8 cellular contexts compared by ENCODE assay signal in the genomic region with DNA sequence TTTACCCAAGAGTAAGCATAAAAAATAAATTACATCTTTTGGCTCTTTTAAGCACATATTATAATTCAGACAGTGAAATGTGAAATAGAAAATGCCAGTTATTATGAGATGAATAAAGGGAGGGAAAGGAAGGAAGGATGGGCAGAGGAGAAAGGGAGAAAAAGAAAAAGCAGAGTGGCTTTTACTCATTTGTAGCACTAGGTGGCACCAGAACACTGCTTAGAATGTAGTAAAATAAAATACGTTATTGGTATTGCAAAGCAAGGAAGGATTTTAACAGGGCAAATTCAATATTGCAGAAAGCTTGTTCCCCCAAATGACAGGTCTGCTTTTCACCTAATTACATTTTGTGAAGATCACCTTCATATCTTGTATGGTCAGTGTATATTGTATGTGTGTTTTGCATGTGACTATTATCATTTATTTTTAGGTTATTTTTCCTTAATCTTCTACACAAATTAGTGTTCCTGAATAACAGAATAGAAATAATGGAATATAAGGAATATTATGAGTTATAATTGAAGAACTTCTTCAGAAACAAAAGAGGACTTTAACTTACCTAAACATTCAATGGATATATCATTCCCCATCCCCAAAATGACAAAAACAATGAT. TPM values are rescaled to one million over a fixed set of nuclear protein-coding genes. Genes with fewer than 3 reads are reported as not detected.
DNase-seq lines count a peak whose midpoint lies in the region; ATAC-seq and TF ChIP-seq lines count a peak whose summit lies in the region.

No MANE protein-coding gene starts in this region.

- H3K4me3 ChIP-seq in DND-41 (ENCODE audit: low read depth in 1 of 2, low read length in 2 of 2) (no peak overlapping the region), fibroblast of mammary gland (ENCODE audit: control insufficient read depth, low read depth, low read length) (no peak overlapping the region), stomach (no peak overlapping the region)

- H3K36me3 Mint-ChIP-seq in stimulated activated memory B cell treated with anti-CD40 and anti-IgM and Interleukin-4, amounts not matched to agents 10 μg/mL and 1 μg/mL and 100 μg/mL, for 72 hours, result no peaks in the 10 kb centered on the region

- TF ChIP-seq CTCF in DND-41 (IDR thresholded peaks at IDR 0.05; ENCODE audit: borderline replicate concordance, extremely low read depth, low read length, poor library complexity, severe bottlenecking), result peak; percentile 90
- peak; percentile 87 for TF ChIP-seq CTCF in fibroblast of mammary gland (conservative IDR thresholded peaks at IDR 0.05; ENCODE audit: control insufficient read depth, insufficient read depth, low read depth, low read length)
- TF ChIP-seq CTCF in stomach (IDR thresholded peaks at IDR 0.05), result peak in 5 of 7 experiments; percentile 56 to 83 (median 76)

- peaks cover 21% of the 10 kb centered on the region for H3K27me3 Mint-ChIP-seq in stimulated activated memory B cell treated with anti-CD40 and anti-IgM and Interleukin-4, amounts not matched to agents 10 μg/mL and 1 μg/mL and 100 μg/mL, for 72 hours

- no peaks in the 10 kb centered on the region for H4K20me1 ChIP-seq in DND-41 (ENCODE audit: insufficient read depth, low read length)

- no peak overlapping the region for H3K4me3 Mint-ChIP-seq in stimulated activated memory B cell treated with anti-CD40 and anti-IgM and Interleukin-4, amounts not matched to agents 10 μg/mL and 1 μg/mL and 100 μg/mL, for 72 hours

- H3K4me1 Mint-ChIP-seq in stimulated activated memory B cell treated with anti-CD40 and anti-IgM and Interleukin-4, amounts not matched to agents 10 μg/mL and 1 μg/mL and 100 μg/mL, for 72 hours, result peaks cover 7% of the 10 kb centered on the region

- H3K4me1 ChIP-seq in DND-41 (ENCODE audit: insufficient read depth, low read length), result no peaks in the 10 kb centered on the region
- H3K4me1 ChIP-seq in stomach, result no peaks in the 10 kb centered on the region

- no peaks in the 10 kb centered on the region for H3K9me3 Mint-ChIP-seq in stimulated activated memory B cell treated with anti-CD40 and anti-IgM and Interleukin-4, amounts not matched to agents 10 μg/mL and 1 μg/mL and 100 μg/mL, for 72 hours

- no peak overlapping the region for H3K4me2 ChIP-seq in DND-41 (ENCODE audit: insufficient read depth, low read length)

- no peak overlapping the region for H3K27ac Mint-ChIP-seq in stimulated activated memory B cell treated with anti-CD40 and anti-IgM and Interleukin-4, amounts not matched to agents 10 μg/mL and 1 μg/mL and 100 μg/mL, for 72 hours

- no peak overlapping the region for H2AFZ ChIP-seq in DND-41 (ENCODE audit: low read depth, low read length)

- TF ChIP-seq EP300 in stomach (IDR thresholded peaks at IDR 0.05), result no peak

- WGBS in stomach, 5 donors, result 0 to 3% (median 0%) methylated on average over 1 of the region's 1 CpG

- H3K36me3 ChIP-seq in DND-41 (ENCODE audit: insufficient read depth, low read length) (no peaks in the 10 kb centered on the region), stomach (no peaks in the 10 kb centered on the region)

- H3K9me3 ChIP-seq in DND-41 (ENCODE audit: insufficient read depth, low read length, severe bottlenecking) (no peaks in the 10 kb centered on the region), stomach (peaks cover 0 to 8% (median 6%) of the 10 kb centered on the region in 4 donors)

- H3K27me3 ChIP-seq in DND-41 (ENCODE audit: insufficient read depth, low read length, poor library complexity), result peaks cover 6% of the 10 kb centered on the region
- no peaks in the 10 kb centered on the region for H3K27me3 ChIP-seq in stomach

- ATAC-seq in DND-41 (ENCODE audit: insufficient read depth, low read depth) (peak; percentile 78), HG02884 (IDR thresholded peaks at IDR 0.05; ENCODE audit: unreplicated experiment) (no peak)
- ATAC-seq in stimulated activated memory B cell treated with anti-CD40 and anti-IgM and Interleukin-4, amounts not matched to agents 10 μg/mL and 1 μg/mL and 100 μg/mL, for 72 hours, result no peak

- H3K9ac ChIP-seq in DND-41 (ENCODE audit: low read depth, low read length), result no peak overlapping the region

- intact Hi-C loops in stomach (cut with DNase I; ENCODE audit: low total_unique reads), result no loop called here

- DNase-seq in DND-41, result no peak
- peak; percentile 72 to 76 for DNase-seq in Kasumi-1 (lab: John Stamatoyannopoulos, UW)
- DNase-seq in SK-N-DZ (ENCODE audit: low spot score), result peak; percentile 29
- peak; percentile 35 for DNase-seq in fibroblast of mammary gland (ENCODE audit: low read depth)
- DNase-seq in stomach, result no peak
- no peak for DNase-seq in activated CD8-positive, alpha-beta memory T cell treated with anti-CD3 and anti-CD28 coated beads for 24 hours

- H3K27ac ChIP-seq in DND-41 (ENCODE audit: low read length) (no peak overlapping the region), stomach (no peak overlapping the region)

- H3K79me2 ChIP-seq in DND-41 (ENCODE audit: insufficient read depth, low read length), result no peaks in the 10 kb centered on the region

- TF ChIP-seq POLR2A in stomach (IDR thresholded peaks at IDR 0.05), result no peak

RNA-seq across cellular contexts. Expression of a gene that starts 9.1 kb away (rescaled TPM):
- polyA plus RNA-seq in SK-N-DZ (2014; cell fraction: cytosol; rRNA removed), result 6.2 and 8.2 TPM in 2 replicates
- polyA plus RNA-seq in SK-N-DZ (2014; cell fraction: nucleus; rRNA removed), result 13.3 and 38.1 TPM in 2 replicates
- 10 to 100 TPM in 3 of 5 donors, 1 to 10 TPM in 2; 5.9 to 34.4 (median 10.4) TPM for total RNA-seq in stomach
- 10 to 100 TPM in 1 of 3 donors, 1 to 10 TPM in 2; 3.0 to 15.4 (median 6.0) TPM for polyA plus RNA-seq in stomach

RNA-seq across cellular contexts. Expression of a gene that starts 22.9 kb away (rescaled TPM):
- 2.9 and 3.2 TPM in 2 replicates for polyA plus RNA-seq in SK-N-DZ (2014; cell fraction: cytosol; rRNA removed)
- polyA plus RNA-seq in SK-N-DZ (2014; cell fraction: nucleus; rRNA removed), result 3.7 and 5.5 TPM in 2 replicates
- total RNA-seq in stomach, result 10 to 100 TPM; 15.2 to 58.5 (median 44.9) TPM
- 1 to 10 TPM; 4.8 to 7.5 (median 6.9) TPM for polyA plus RNA-seq in stomach

Comparison
In these comparisons a context has a peak if more than half of its experiments do, and no peak if none do; other contexts are left out.
1. DNase-seq: peak in Kasumi-1 (2 of 2), SK-N-DZ (single experiment) and fibroblast of mammary gland (single experiment); none in DND-41 (single experiment), stomach (single experiment) and activated CD8-positive, alpha-beta memory T cell treated with anti-CD3 and anti-CD28 coated beads for 24 hours (single experiment).
2. Peak in every context shown above with its lines, with median percentiles within 50 percentile points of each other: CTCF ChIP-seq.